ENCODE assay signal across 9 cellular contexts in the genomic region with DNA sequence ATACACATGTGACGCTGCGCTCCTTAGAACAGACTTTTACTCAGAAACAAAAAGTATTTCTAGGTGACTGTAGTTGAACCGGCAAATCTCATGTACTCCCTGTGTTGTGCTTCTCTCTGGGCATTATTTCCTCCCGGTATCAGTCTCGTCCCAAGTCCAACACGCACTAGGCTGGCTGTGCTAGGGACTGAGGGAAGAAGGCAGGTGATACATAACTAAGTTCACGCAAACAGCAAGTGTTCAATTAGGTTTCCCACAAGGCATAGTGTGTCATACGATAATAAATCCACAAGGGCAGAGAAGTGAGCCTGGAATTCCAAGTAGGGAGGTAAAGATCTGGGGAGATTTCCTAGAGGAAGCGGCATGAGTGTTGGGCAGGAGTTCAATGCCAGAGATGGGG. TPM values are rescaled to one million over a fixed set of nuclear protein-coding genes. Genes with fewer than 3 reads are reported as not detected.
DNase-seq lines count a peak whose midpoint lies in the region; ATAC-seq and TF ChIP-seq lines count a peak whose summit lies in the region.
"Had no signal": no experiment of that assay in that cellular context is flagged by ENCODE, and none has a peak within 500 bp of the region (broad histone marks: within the 10 kb centered on the region; RNA-seq: fewer than 3 reads in every experiment).

No MANE protein-coding gene starts in this region.

- CTCF ChIA-PET in CD4-positive, alpha-beta T cell (lab: Charles Lee), result interaction anchor here (0.7 to 17.5 kb wide), 5 partner anchors 11 to 76 kb away, joined by 3 to 253 read pairs (median 3); no protein-coding TSS in a partner anchor
- CTCF ChIA-PET in T-cell (lab: Charles Lee), result interaction anchor here in 1 of 2 donors (1.0 to 1.3 kb wide), 3 partner anchors 14 to 35 kb away, joined by 3 to 19 read pairs (median 3); no protein-coding TSS in a partner anchor

- peaks cover 0 to 99% of the 10 kb centered on the region in 2 donors for H3K4me1 ChIP-seq in right atrium auricular region
- peaks cover 87% of the 10 kb centered on the region for H3K4me1 ChIP-seq in psoas muscle

- peaks cover 90% of the 10 kb centered on the region for H3K4me1 Mint-ChIP-seq in CD4-positive, alpha-beta T cell (ENCODE audit: low read depth)
- H3K4me1 Mint-ChIP-seq in T-cell, result peaks cover 95 to 98% (median 96%) of the 10 kb centered on the region in 3 donors

- no peaks in the 10 kb centered on the region for H3K9me3 ChIP-seq in CD4-positive, alpha-beta T cell (ENCODE audit: control insufficient read depth, low read length)
- H3K9me3 ChIP-seq in right atrium auricular region (no peaks in the 10 kb centered on the region), psoas muscle (no peaks in the 10 kb centered on the region)

- no peaks in the 10 kb centered on the region for H3K9me3 Mint-ChIP-seq in CD4-positive, alpha-beta T cell
- H3K9me3 Mint-ChIP-seq in T-cell, result no peaks in the 10 kb centered on the region

- no peak overlapping the region for H3K4me3 ChIP-seq in right atrium auricular region
- peak overlapping the region; percentile 1 for H3K4me3 ChIP-seq in psoas muscle

- no peaks in the 10 kb centered on the region for H3K36me3 ChIP-seq in right atrium auricular region
- H3K36me3 ChIP-seq in psoas muscle (ENCODE audit: insufficient read depth in 1 of 2, low read depth in 1 of 2), result no peaks in the 10 kb centered on the region

- peak overlapping the region; percentile 71 for H3K4me3 Mint-ChIP-seq in CD4-positive, alpha-beta T cell
- peak overlapping the region; percentile 50 to 68 (median 58) for H3K4me3 Mint-ChIP-seq in T-cell

- H3K27me3 Mint-ChIP-seq in CD4-positive, alpha-beta T cell, result no peaks in the 10 kb centered on the region
- no peaks in the 10 kb centered on the region for H3K27me3 Mint-ChIP-seq in T-cell

- no peak for ATAC-seq in CD4-positive, alpha-beta T cell (ENCODE audit: poor library complexity)
- ATAC-seq in T-cell (replicated peaks in 1 of 4) (no peak), psoas muscle (no peak), SK-N-SH treated with all-trans-retinoic acid at 6 μM for 48 hours (no peak), GM18867 (IDR thresholded peaks at IDR 0.05; ENCODE audit: unreplicated experiment) (no peak)

- intact Hi-C loops in CD4-positive, alpha-beta T cell (cut with DNase I, micrococcal nuclease), result loop anchor here in 1 of 2 experiments (1.0 kb wide), 1 partner anchor 10 kb away; no protein-coding TSS in a partner anchor
- intact Hi-C loops in psoas muscle (cut with DNase I), result no loop called here

- no peaks in the 10 kb centered on the region for H3K27me3 ChIP-seq in CD4-positive, alpha-beta T cell (ENCODE audit: control insufficient read depth, insufficient read depth, low read length)
- H3K27me3 ChIP-seq in right atrium auricular region, result no peaks in the 10 kb centered on the region
- no peaks in the 10 kb centered on the region for H3K27me3 ChIP-seq in psoas muscle (ENCODE audit: insufficient read depth in 3 of 3, low read length in 2 of 3)

- peak overlapping the region; percentile 87 for H3K27ac ChIP-seq in CD4-positive, alpha-beta T cell (ENCODE audit: low read depth, low read length)
- H3K27ac ChIP-seq in right atrium auricular region (peak overlapping the region; percentile 84 to 86), psoas muscle (peak overlapping the region; percentile 80)

- peak overlapping the region; percentile 86 for H3K27ac Mint-ChIP-seq in CD4-positive, alpha-beta T cell
- peak overlapping the region; percentile 98 to 99 for H3K27ac Mint-ChIP-seq in T-cell

- POLR2A ChIA-PET in CD4-positive, alpha-beta T cell (lab: Charles Lee), result interaction anchor here (0.9 to 6.5 kb wide), 7 partner anchors 8 to 74 kb away, joined by 3 to 55 read pairs (median 5); no protein-coding TSS in a partner anchor
- POLR2A ChIA-PET in T-cell (lab: Charles Lee), result interaction anchor here (0.7 kb wide), 2 partner anchors 18 to 35 kb away, joined by 3 to 4 read pairs; no protein-coding TSS in a partner anchor

- no peak for TF ChIP-seq CTCF in CD4-positive, alpha-beta T cell (IDR thresholded peaks at IDR 0.05)
- TF ChIP-seq CTCF in right atrium auricular region (IDR thresholded peaks at IDR 0.05), result no peak
- TF ChIP-seq CTCF in psoas muscle (IDR thresholded peaks at IDR 0.05), result no peak

- H3K36me3 Mint-ChIP-seq in CD4-positive, alpha-beta T cell (ENCODE audit: low read depth), result no peaks in the 10 kb centered on the region
- H3K36me3 Mint-ChIP-seq in T-cell, result no peaks in the 10 kb centered on the region

- peak in 1 of 10 experiments; percentile 0 for DNase-seq in CD4-positive, alpha-beta T cell
- DNase-seq in T-cell (no peak), right atrium auricular region (ENCODE audit: low spot score) (no peak), psoas muscle (no peak), LoVo (ENCODE audit: low spot score) (no peak), NOMO-1 treated with dmso at 0.1 percent for 144 hours (lab: John Stamatoyannopoulos, UW; ENCODE audit: unreplicated experiment) (no peak)
- DNase-seq: T1000 had no signal

- WGBS in psoas muscle, 3 donors, result 26 to 49% (median 30%) methylated on average over 9 of the region's 9 CpGs

TF ChIP-seq in SK-N-SH treated with all-trans-retinoic acid at 6 μM for 48 hours, 23 proteins besides CTCF, POLR2A, EP300 and RAD21 (continues in another document):
- TF ChIP-seq CSDC2 (CRISPR knock-in tag; IDR thresholded peaks at IDR 0.05), result no peak
- no peak for TF ChIP-seq PPARA (CRISPR knock-in tag; IDR thresholded peaks at IDR 0.05; ENCODE audit: borderline replicate concordance)
- TF ChIP-seq ZFP30 (CRISPR knock-in tag; IDR thresholded peaks at IDR 0.05), result no peak
- no peak for TF ChIP-seq ZNF70 (CRISPR knock-in tag; IDR thresholded peaks at IDR 0.05)
- no peak for TF ChIP-seq ARNTL (CRISPR knock-in tag; IDR thresholded peaks at IDR 0.05; ENCODE audit: borderline replicate concordance, low read depth)
- TF ChIP-seq, protein P1, sequence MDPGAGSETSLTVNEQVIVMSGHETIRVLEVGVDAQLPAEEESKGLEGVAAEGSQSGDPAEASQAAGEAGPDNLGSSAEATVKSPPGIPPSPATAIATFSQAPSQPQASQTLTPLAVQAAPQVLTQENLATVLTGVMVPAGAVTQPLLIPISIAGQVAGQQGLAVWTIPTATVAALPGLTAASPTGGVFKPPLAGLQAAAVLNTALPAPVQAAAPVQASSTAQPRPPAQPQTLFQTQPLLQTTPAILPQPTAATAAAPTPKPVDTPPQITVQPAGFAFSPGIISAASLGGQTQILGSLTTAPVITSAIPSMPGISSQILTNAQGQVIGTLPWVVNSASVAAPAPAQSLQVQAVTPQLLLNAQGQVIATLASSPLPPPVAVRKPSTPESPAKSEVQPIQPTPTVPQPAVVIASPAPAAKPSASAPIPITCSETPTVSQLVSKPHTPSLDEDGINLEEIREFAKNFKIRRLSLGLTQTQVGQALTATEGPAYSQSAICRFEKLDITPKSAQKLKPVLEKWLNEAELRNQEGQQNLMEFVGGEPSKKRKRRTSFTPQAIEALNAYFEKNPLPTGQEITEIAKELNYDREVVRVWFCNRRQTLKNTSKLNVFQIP (CRISPR knock-in tag; IDR thresholded peaks at IDR 0.05; ENCODE audit: borderline replicate concordance, low read depth), result no peak
- TF ChIP-seq ESRRG (CRISPR knock-in tag; IDR thresholded peaks at IDR 0.05), result no peak
- no peak for TF ChIP-seq SNAI2 (CRISPR knock-in tag; IDR thresholded peaks at IDR 0.05)
- TF ChIP-seq GLIS3 (CRISPR knock-in tag; IDR thresholded peaks at IDR 0.05), result no peak
- no peak for TF ChIP-seq TOX (CRISPR knock-in tag; IDR thresholded peaks at IDR 0.05; ENCODE audit: borderline replicate concordance)
- TF ChIP-seq ZNF8 (CRISPR knock-in tag; IDR thresholded peaks at IDR 0.05), result no peak
- no peak for TF ChIP-seq ISL1 (CRISPR knock-in tag; IDR thresholded peaks at IDR 0.05)
- TF ChIP-seq, protein P2, sequence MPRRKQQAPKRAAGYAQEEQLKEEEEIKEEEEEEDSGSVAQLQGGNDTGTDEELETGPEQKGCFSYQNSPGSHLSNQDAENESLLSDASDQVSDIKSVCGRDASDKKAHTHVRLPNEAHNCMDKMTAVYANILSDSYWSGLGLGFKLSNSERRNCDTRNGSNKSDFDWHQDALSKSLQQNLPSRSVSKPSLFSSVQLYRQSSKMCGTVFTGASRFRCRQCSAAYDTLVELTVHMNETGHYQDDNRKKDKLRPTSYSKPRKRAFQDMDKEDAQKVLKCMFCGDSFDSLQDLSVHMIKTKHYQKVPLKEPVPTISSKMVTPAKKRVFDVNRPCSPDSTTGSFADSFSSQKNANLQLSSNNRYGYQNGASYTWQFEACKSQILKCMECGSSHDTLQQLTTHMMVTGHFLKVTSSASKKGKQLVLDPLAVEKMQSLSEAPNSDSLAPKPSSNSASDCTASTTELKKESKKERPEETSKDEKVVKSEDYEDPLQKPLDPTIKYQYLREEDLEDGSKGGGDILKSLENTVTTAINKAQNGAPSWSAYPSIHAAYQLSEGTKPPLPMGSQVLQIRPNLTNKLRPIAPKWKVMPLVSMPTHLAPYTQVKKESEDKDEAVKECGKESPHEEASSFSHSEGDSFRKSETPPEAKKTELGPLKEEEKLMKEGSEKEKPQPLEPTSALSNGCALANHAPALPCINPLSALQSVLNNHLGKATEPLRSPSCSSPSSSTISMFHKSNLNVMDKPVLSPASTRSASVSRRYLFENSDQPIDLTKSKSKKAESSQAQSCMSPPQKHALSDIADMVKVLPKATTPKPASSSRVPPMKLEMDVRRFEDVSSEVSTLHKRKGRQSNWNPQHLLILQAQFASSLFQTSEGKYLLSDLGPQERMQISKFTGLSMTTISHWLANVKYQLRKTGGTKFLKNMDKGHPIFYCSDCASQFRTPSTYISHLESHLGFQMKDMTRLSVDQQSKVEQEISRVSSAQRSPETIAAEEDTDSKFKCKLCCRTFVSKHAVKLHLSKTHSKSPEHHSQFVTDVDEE (CRISPR knock-in tag; IDR thresholded peaks at IDR 0.05), result no peak
- TF ChIP-seq, protein P3, sequence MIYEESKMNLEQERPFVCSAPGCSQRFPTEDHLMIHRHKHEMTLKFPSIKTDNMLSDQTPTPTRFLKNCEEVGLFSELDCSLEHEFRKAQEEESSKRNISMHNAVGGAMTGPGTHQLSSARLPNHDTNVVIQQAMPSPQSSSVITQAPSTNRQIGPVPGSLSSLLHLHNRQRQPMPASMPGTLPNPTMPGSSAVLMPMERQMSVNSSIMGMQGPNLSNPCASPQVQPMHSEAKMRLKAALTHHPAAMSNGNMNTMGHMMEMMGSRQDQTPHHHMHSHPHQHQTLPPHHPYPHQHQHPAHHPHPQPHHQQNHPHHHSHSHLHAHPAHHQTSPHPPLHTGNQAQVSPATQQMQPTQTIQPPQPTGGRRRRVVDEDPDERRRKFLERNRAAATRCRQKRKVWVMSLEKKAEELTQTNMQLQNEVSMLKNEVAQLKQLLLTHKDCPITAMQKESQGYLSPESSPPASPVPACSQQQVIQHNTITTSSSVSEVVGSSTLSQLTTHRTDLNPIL (CRISPR knock-in tag; IDR thresholded peaks at IDR 0.05; ENCODE audit: low read depth), result no peak
- no peak for TF ChIP-seq OSR1 (CRISPR knock-in tag; IDR thresholded peaks at IDR 0.05)

RNA-seq across cellular contexts. Expression of a gene that starts 20.4 kb away (rescaled TPM):
- total RNA-seq in CD4-positive, alpha-beta T cell, result 10 to 100 TPM; 32.9 to 33.6 TPM
- 10 to 100 TPM; 39.3 to 86.5 (median 52.3) TPM for total RNA-seq in T-cell
- 10 to 100 TPM; 30.3 to 31.1 TPM for total RNA-seq in right atrium auricular region
- total RNA-seq in psoas muscle, result 100 to 1,000 TPM in 1 of 4 donors, 10 to 100 TPM in 3; 31.0 to 142 (median 43.1) TPM
- polyA plus RNA-seq in psoas muscle, result 100 to 1,000 TPM in 1 of 3 donors, 10 to 100 TPM in 2; 34.9 to 178 (median 55.8) TPM
